ENCODE assay signal across 1 cellular context in genomic region chr17:73316919-73317505, GRCh38.
TF ChIP-seq lines count a peak whose summit lies in the region.

No MANE protein-coding gene starts in this region.

TF ChIP-seq in H1, 55 proteins besides CTCF, POLR2A, EP300 and RAD21:
- TF ChIP-seq CREB1 (IDR thresholded peaks at IDR 0.05) (no peak), E2F6 (IDR thresholded peaks at IDR 0.05) (no peak), EZH2 (IDR thresholded peaks at IDR 0.05; ENCODE audit: low read depth, low read length, severe bottlenecking) (no peak), ZNF274 (IDR thresholded peaks at IDR 0.05; ENCODE audit: borderline replicate concordance, extremely low read depth, low read length) (no peak), RNF2 (IDR thresholded peaks at IDR 0.05; ENCODE audit: borderline replicate concordance, low read depth, low read length, missing control alignments, poor library complexity, severe bottlenecking) (no peak), CBX5 (IDR thresholded peaks at IDR 0.05; ENCODE audit: low read depth, low read length) (no peak), EGR1 (IDR thresholded peaks at IDR 0.05; ENCODE audit: borderline replicate concordance, low read depth, low read length) (no peak), POLR2AphosphoS5 (IDR thresholded peaks at IDR 0.05; ENCODE audit: low read depth, low read length) (no peak), ASH2L (IDR thresholded peaks at IDR 0.05; ENCODE audit: low read length) (no peak), GTF2F1 (IDR thresholded peaks at IDR 0.05; ENCODE audit: borderline replicate concordance, low read depth, low read length) (no peak), TAF7 (optimal IDR thresholded peaks at IDR 0.05; ENCODE audit: borderline replicate concordance, low read depth, low read length) (no peak), KDM1A (IDR thresholded peaks at IDR 0.05; ENCODE audit: borderline replicate concordance, low read length) (no peak), USF2 (IDR thresholded peaks at IDR 0.05; ENCODE audit: low read length) (no peak), TAF1 (IDR thresholded peaks at IDR 0.05; ENCODE audit: low read depth, low read length) (no peak), SIX5 (IDR thresholded peaks at IDR 0.05; ENCODE audit: low read depth, low read length) (no peak), BCL11A (IDR thresholded peaks at IDR 0.05; ENCODE audit: low read depth in 2 of 2, low read length in 2 of 2) (no peak), RFX5 (IDR thresholded peaks at IDR 0.05; ENCODE audit: borderline replicate concordance, low read depth, low read length) (no peak)
TF ChIP-seq in H1: peak in this region for 0.
